20 cellular contexts compared by ENCODE assay signal in genomic region chr4:185093573-185093972, GRCh38. TPM values are rescaled to one million over a fixed set of nuclear protein-coding genes. Genes with fewer than 3 reads are reported as not detected.
DNase-seq lines count a peak whose midpoint lies in the region; ATAC-seq and TF ChIP-seq lines count a peak whose summit lies in the region.
"Had no signal": no experiment of that assay in that cellular context is flagged by ENCODE, and none has a peak within 500 bp of the region (broad histone marks: within the 10 kb centered on the region; RNA-seq: fewer than 3 reads in every experiment).

No MANE protein-coding gene starts in this region.

- H3K27me3 Mint-ChIP-seq in naive thymus-derived CD4-positive, alpha-beta T cell, result peaks cover 16 to 42% (median 17%) of the 10 kb centered on the region in 5 donors

- no peak for TF ChIP-seq CTCF in prostate gland (IDR thresholded peaks at IDR 0.05)

- CTCF ChIA-PET in naive thymus-derived CD4-positive, alpha-beta T cell (lab: Charles Lee), result no interaction called here

- H3K27ac ChIP-seq in prostate gland, result no peak overlapping the region
- H3K27ac ChIP-seq in naive thymus-derived CD4-positive, alpha-beta T cell (ENCODE audit: low read depth, low read length), result no peak overlapping the region
- H3K27ac ChIP-seq: GM23248 had no signal

- WGBS in prostate gland, result 78% methylated on average over 4 of the region's 4 CpGs

- TF ChIP-seq POLR2A in prostate gland (IDR thresholded peaks at IDR 0.05), result no peak

- H3K9me3 ChIP-seq in prostate gland, result no peaks in the 10 kb centered on the region
- no peaks in the 10 kb centered on the region for H3K9me3 ChIP-seq in naive thymus-derived CD4-positive, alpha-beta T cell (ENCODE audit: control insufficient read depth in 2 of 3, low read length in 3 of 3)
- H3K9me3 ChIP-seq: BE2C, Caco-2 had no signal

- POLR2A ChIA-PET in naive thymus-derived CD4-positive, alpha-beta T cell (lab: Charles Lee), result no interaction called here

- DNase-seq in NCI-H82 (lab: John Stamatoyannopoulos, UW) (peak; percentile 17), NCI-H82 treated with DMSO at 0.1 percent for 48 hours (lab: John Stamatoyannopoulos, UW; ENCODE audit: unreplicated experiment) (no peak), Caki2 (ENCODE audit: low read depth) (peak; percentile 13), NCI-H69 (lab: John Stamatoyannopoulos, UW) (peak; percentile 1), left kidney (ENCODE audit: low read depth, low spot score) (peak; percentile 58), prostate gland (ENCODE audit: low spot score) (no peak)
- no peak for DNase-seq in naive thymus-derived CD4-positive, alpha-beta T cell
- DNase-seq: ACHN; BE2C; C1 segment of cervical spinal cord; Caco-2; CD4-positive, CD25-positive, alpha-beta regulatory T cell; CD8-positive, alpha-beta memory T cell; DMS153; DMS79; GDM1; GM23248 had no signal

- H3K27ac Mint-ChIP-seq in naive thymus-derived CD4-positive, alpha-beta T cell, result no peak overlapping the region
- H3K27ac Mint-ChIP-seq: CD4-positive, CD25-positive, alpha-beta regulatory T cell; CD8-positive, alpha-beta memory T cell; IgD-negative memory B cell had no signal

- no peak overlapping the region for H3K4me3 ChIP-seq in prostate gland
- no peak overlapping the region for H3K4me3 ChIP-seq in naive thymus-derived CD4-positive, alpha-beta T cell (ENCODE audit: low read length)
- H3K4me3 ChIP-seq: GM23248 had no signal

- no peaks in the 10 kb centered on the region for H3K36me3 ChIP-seq in prostate gland
- H3K36me3 ChIP-seq in naive thymus-derived CD4-positive, alpha-beta T cell (ENCODE audit: control insufficient read depth in 2 of 3, insufficient read depth in 3 of 3, low read length in 3 of 3), result no peaks in the 10 kb centered on the region
- H3K36me3 ChIP-seq: BE2C had no signal

- H3K9me3 Mint-ChIP-seq in naive thymus-derived CD4-positive, alpha-beta T cell, result no peaks in the 10 kb centered on the region
- H3K9me3 Mint-ChIP-seq: CD4-positive, CD25-positive, alpha-beta regulatory T cell; CD8-positive, alpha-beta memory T cell; IgD-negative memory B cell had no signal

- in situ Hi-C loops in Caki2 (cut with HindIII; ENCODE audit: low pct_unique_long_range_greater_than_20kb, low sequenced_read_pairs), result no loop called here

- no peaks in the 10 kb centered on the region for H3K36me3 Mint-ChIP-seq in naive thymus-derived CD4-positive, alpha-beta T cell
- H3K36me3 Mint-ChIP-seq: CD4-positive, CD25-positive, alpha-beta regulatory T cell; CD8-positive, alpha-beta memory T cell; IgD-negative memory B cell had no signal

- H3K4me1 Mint-ChIP-seq in naive thymus-derived CD4-positive, alpha-beta T cell, result no peaks in the 10 kb centered on the region
- H3K4me1 Mint-ChIP-seq: CD4-positive, CD25-positive, alpha-beta regulatory T cell; CD8-positive, alpha-beta memory T cell; IgD-negative memory B cell had no signal

- no peak for ATAC-seq in naive thymus-derived CD4-positive, alpha-beta T cell
- ATAC-seq: HCT116, HepG2 had no signal

- intact Hi-C loops in prostate gland (cut with DNase I), result loop anchor here (10.0 kb wide), 1 partner anchor 349 kb away; no protein-coding TSS in a partner anchor
- intact Hi-C loops in naive thymus-derived CD4-positive, alpha-beta T cell (cut with micrococcal nuclease), result no loop called here

- no peaks in the 10 kb centered on the region for H3K27me3 ChIP-seq in prostate gland (replicated peaks; ENCODE audit: insufficient read depth)
- H3K27me3 ChIP-seq in naive thymus-derived CD4-positive, alpha-beta T cell (ENCODE audit: control insufficient read depth in 2 of 2, insufficient read depth in 2 of 2, low read length in 2 of 2), result no peaks in the 10 kb centered on the region
- H3K27me3 ChIP-seq: BE2C had no signal

- H3K4me3 Mint-ChIP-seq in naive thymus-derived CD4-positive, alpha-beta T cell, result no peak overlapping the region
- H3K4me3 Mint-ChIP-seq: CD4-positive, CD25-positive, alpha-beta regulatory T cell; CD8-positive, alpha-beta memory T cell; IgD-negative memory B cell had no signal

- no peaks in the 10 kb centered on the region for H3K4me1 ChIP-seq in prostate gland (replicated peaks)
- H3K4me1 ChIP-seq in naive thymus-derived CD4-positive, alpha-beta T cell (ENCODE audit: control insufficient read depth in 2 of 2, insufficient read depth in 2 of 2, low read length in 2 of 2), result no peaks in the 10 kb centered on the region
- H3K4me1 ChIP-seq: BE2C, Caco-2 had no signal

RNA-seq across cellular contexts. Expression of gene SLC25A4, which starts 49.5 kb away (rescaled TPM):
- 13.2 and 23.3 TPM in 2 replicates for total RNA-seq in Caki2 (2014; rRNA removed; shearing (Covaris generic); ENCODE audit: low replicate concordance)
- total RNA-seq in prostate gland, result 100 to 1,000 TPM in 1 of 2 donors, 10 to 100 TPM in 1; 46.0 to 105 TPM
- 1 to 10 TPM in 4 of 5 experiments, under 1 TPM in 1; 0.60 to 7.2 (median 4.9) TPM for total RNA-seq in naive thymus-derived CD4-positive, alpha-beta T cell
- polyA plus RNA-seq in naive thymus-derived CD4-positive, alpha-beta T cell, result 1 to 10 TPM; 2.7 to 3.8 TPM

Comparison
In these comparisons a context has a peak if more than half of its experiments do, and no peak if none do; other contexts are left out.
1. DNase-seq: peak in NCI-H82 (single experiment), Caki2 (single experiment), NCI-H69 (single experiment) and left kidney (single experiment); none in NCI-H82 treated with DMSO at 0.1 percent for 48 hours (single experiment), prostate gland (single experiment) and naive thymus-derived CD4-positive, alpha-beta T cell (0 of 9).